Comparison of ENCODE assay signal across 1 cellular context in genomic region chr11:61132646-61133045, GRCh38.
TF ChIP-seq lines count a peak whose summit lies in the region.

No MANE protein-coding gene starts in this region.

TF ChIP-seq in H1, 55 proteins besides CTCF, POLR2A, EP300 and RAD21:
- TF ChIP-seq FOSL1 (IDR thresholded peaks at IDR 0.05; ENCODE audit: insufficient read depth, low read depth, low read length) (no peak), SIX5 (IDR thresholded peaks at IDR 0.05; ENCODE audit: low read depth, low read length) (no peak), SRF (IDR thresholded peaks at IDR 0.05; ENCODE audit: low read depth, low read length) (no peak), USF2 (IDR thresholded peaks at IDR 0.05; ENCODE audit: low read length) (no peak), TBP (IDR thresholded peaks at IDR 0.05; ENCODE audit: low read depth, low read length) (no peak), EZH2 (IDR thresholded peaks at IDR 0.05; ENCODE audit: low read depth, low read length, severe bottlenecking) (no peak), CBX5 (IDR thresholded peaks at IDR 0.05; ENCODE audit: low read depth, low read length) (no peak), CTBP2 (IDR thresholded peaks at IDR 0.05; ENCODE audit: borderline replicate concordance, insufficient read depth, insufficient read length, low read length) (no peak), JUND (IDR thresholded peaks at IDR 0.05; ENCODE audit: low read length) (no peak), SP1 (IDR thresholded peaks at IDR 0.05; ENCODE audit: low read depth, low read length) (no peak), JUN (IDR thresholded peaks at IDR 0.05; ENCODE audit: low read depth, low read length) (no peak), NANOG (IDR thresholded peaks at IDR 0.05; ENCODE audit: insufficient read depth, low read depth, low read length, poor library complexity, severe bottlenecking) (no peak), CHD1 (IDR thresholded peaks at IDR 0.05; ENCODE audit: low read depth, low read length) (no peak), CHD2 (IDR thresholded peaks at IDR 0.05; ENCODE audit: low read length) (no peak), POU5F1 (IDR thresholded peaks at IDR 0.05; ENCODE audit: low read depth, low read length) (no peak), TCF12 (IDR thresholded peaks at IDR 0.05; ENCODE audit: low read depth, low read length) (no peak), CHD7 (IDR thresholded peaks at IDR 0.05; ENCODE audit: insufficient replicate concordance, low read length) (no peak), ATF3 (IDR thresholded peaks at IDR 0.05; ENCODE audit: insufficient read depth, low read depth, low read length) (no peak), MAFK (IDR thresholded peaks at IDR 0.05; ENCODE audit: low read depth, low read length) (no peak)
